ENCODE assay signal across 10 cellular contexts in genomic region chr3:108432431-108432830, GRCh38.
"Had no signal": no experiment of that assay in that cellular context is flagged by ENCODE, and none has a peak within 500 bp of the region (broad histone marks: within the 10 kb centered on the region; RNA-seq: fewer than 3 reads in every experiment).

No MANE protein-coding gene starts in this region.

- DNase-seq: IMR-90, Karpas-422, KBM-7, KG1 had no signal

- H3K9ac ChIP-seq: KMS-11 had no signal

- H3K4me2 ChIP-seq: KMS-11 had no signal

- H3K27ac ChIP-seq: HL-60, KMS-11 had no signal

- H3K4me3 ChIP-seq: K562 had no signal

- ATAC-seq: HepG2, K562 had no signal

- H3K27me3 Mint-ChIP-seq: IgD-negative memory B cell had no signal

- FAIRE-seq: HepG2, HTR-8/SVneo, K562 had no signal

- H3K27ac Mint-ChIP-seq: IgD-negative memory B cell had no signal
